Comparison of ENCODE assay signal across 12 cellular contexts in the genomic region with DNA sequence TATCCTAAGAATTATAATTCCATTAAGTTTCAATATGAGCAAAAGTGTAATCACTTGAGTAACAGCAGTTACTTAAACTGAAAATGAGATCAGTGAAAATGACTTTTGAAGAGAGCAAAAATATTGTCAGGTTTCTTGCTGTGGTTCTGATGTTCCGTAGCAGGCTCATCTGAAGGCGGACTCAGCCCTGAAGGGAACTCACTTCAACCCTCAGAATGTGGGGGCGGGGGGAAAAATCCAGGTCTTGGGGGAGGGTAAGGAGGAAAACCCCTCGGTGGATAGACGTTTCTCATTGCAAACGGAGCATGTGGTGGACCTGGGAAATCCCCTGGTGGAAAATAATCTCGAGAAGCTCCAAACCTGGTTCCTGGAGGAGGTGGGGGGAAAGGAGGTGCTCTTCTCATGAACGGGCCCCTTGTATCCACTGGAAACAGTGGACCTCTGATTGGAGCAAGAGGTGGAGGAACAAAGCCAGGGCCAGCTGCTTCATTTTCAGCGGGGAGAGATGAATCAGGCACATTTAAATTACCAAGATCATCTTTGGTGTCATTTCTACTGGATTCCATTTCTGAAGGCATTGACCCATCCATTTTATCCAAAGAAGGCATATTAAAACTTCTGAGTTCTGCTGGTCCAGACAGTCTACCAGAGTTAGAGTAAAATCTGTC. TPM values are rescaled to one million over a fixed set of nuclear protein-coding genes. Genes with fewer than 3 reads are reported as not detected.
DNase-seq lines count a peak whose midpoint lies in the region; ATAC-seq lines count a peak whose summit lies in the region.
"Not testable (repeated sequence)": the region's sequence is repeated elsewhere in the genome, so short reads cannot be mapped to it uniquely, and the experiment has no call there.
"Had no signal": no experiment of that assay in that cellular context is flagged by ENCODE, and none has a peak within 500 bp of the region (broad histone marks: within the 10 kb centered on the region; RNA-seq: fewer than 3 reads in every experiment).

No MANE protein-coding gene starts in this region.

- DNase-seq in activated CD4-positive, alpha-beta T cell treated with anti-CD3 and anti-CD28 coated beads for 24 hours (ENCODE audit: low read depth in 2 of 2): peak; percentile 7 to 25
- DNase-seq in activated CD8-positive, alpha-beta memory T cell treated with anti-CD3 and anti-CD28 coated beads, Interleukin-2, amount 50 U/mL, for 24 hours (ENCODE audit: extremely low read depth): peak; percentile 2
- DNase-seq in stimulated activated CD4-positive, alpha-beta T cell treated with anti-CD3 and anti-CD28 coated beads, Interleukin-15, amount 100 ng/mL, for 24 hours: peak; percentile 75
- peak; percentile 10 to 19 for DNase-seq in stimulated activated CD4-positive, alpha-beta T cell treated with anti-CD3 and anti-CD28 coated beads, Interleukin-4, amount 100 ng/mL, for 4 hours
- not testable (repeated sequence) for DNase-seq in stimulated activated effector memory CD8-positive, alpha-beta T cell treated with anti-CD3 and anti-CD28 coated beads, Interleukin-12 subunit alpha, Interleukin-12 subunit beta, amount 100 ng/mL, for 72 hours (ENCODE audit: low spot score in 2 of 2)

- peak overlapping the region; percentile 62 for H3K4me3 Mint-ChIP-seq in activated T-helper 17 cell treated with anti-CD3 and anti-CD28 coated beads, Interleukin-2, amount 50 U/mL, for 72 hours
- H3K4me3 Mint-ChIP-seq in stimulated activated effector memory CD8-positive, alpha-beta T cell treated with anti-CD3 and anti-CD28 coated beads, Interleukin-12 subunit alpha, Interleukin-12 subunit beta, amount 100 ng/mL, for 72 hours: not testable (repeated sequence)

- peaks cover 24% of the 10 kb centered on the region for H3K4me1 Mint-ChIP-seq in activated T-helper 17 cell treated with anti-CD3 and anti-CD28 coated beads, Interleukin-2, amount 50 U/mL, for 72 hours
- not testable (repeated sequence) for H3K4me1 Mint-ChIP-seq in stimulated activated effector memory CD8-positive, alpha-beta T cell treated with anti-CD3 and anti-CD28 coated beads, Interleukin-12 subunit alpha, Interleukin-12 subunit beta, amount 100 ng/mL, for 72 hours

- H3K27me3 Mint-ChIP-seq in activated T-helper 17 cell treated with anti-CD3 and anti-CD28 coated beads, Interleukin-2, amount 50 U/mL, for 72 hours: peaks cover 21% of the 10 kb centered on the region

- H3K36me3 Mint-ChIP-seq in activated T-helper 17 cell treated with anti-CD3 and anti-CD28 coated beads, Interleukin-2, amount 50 U/mL, for 72 hours (ENCODE audit: low read depth); stimulated activated effector memory CD8-positive, alpha-beta T cell treated with anti-CD3 and anti-CD28 coated beads, Interleukin-12 subunit alpha, Interleukin-12 subunit beta, amount 100 ng/mL, for 72 hours: not testable (repeated sequence)

- H3K27ac ChIP-seq in cingulate gyrus (ENCODE audit: low read depth, low read length): peak overlapping the region; percentile 29

- H3K9me3 Mint-ChIP-seq in activated T-helper 17 cell treated with anti-CD3 and anti-CD28 coated beads, Interleukin-2, amount 50 U/mL, for 72 hours; stimulated activated effector memory CD8-positive, alpha-beta T cell treated with anti-CD3 and anti-CD28 coated beads, Interleukin-12 subunit alpha, Interleukin-12 subunit beta, amount 100 ng/mL, for 72 hours: not testable (repeated sequence)

- H3K27ac Mint-ChIP-seq in activated T-helper 17 cell treated with anti-CD3 and anti-CD28 coated beads, Interleukin-2, amount 50 U/mL, for 72 hours: peak overlapping the region; percentile 84
- H3K27ac Mint-ChIP-seq in stimulated activated effector memory CD8-positive, alpha-beta T cell treated with anti-CD3 and anti-CD28 coated beads, Interleukin-12 subunit alpha, Interleukin-12 subunit beta, amount 100 ng/mL, for 72 hours: not testable (repeated sequence)

- peak; percentile 89 for ATAC-seq in activated T-helper 17 cell treated with anti-CD3 and anti-CD28 coated beads, Interleukin-2, amount 50 U/mL, for 72 hours (replicated peaks)
- ATAC-seq in stimulated activated effector memory CD8-positive, alpha-beta T cell treated with anti-CD3 and anti-CD28 coated beads, Interleukin-12 subunit alpha, Interleukin-12 subunit beta, amount 100 ng/mL, for 72 hours: peak; percentile 39

RNA-seq across cellular contexts. Expression of gene DACT2, which starts 32.7 kb away (rescaled TPM):
- total RNA-seq in activated T-helper 17 cell treated with anti-CD3 and anti-CD28 coated beads, Interleukin-2, amount 50 U/mL, for 72 hours: under 1 TPM in 1 of 2 donors, not detected in 1; 0.13 TPM
- total RNA-seq: CD4-positive, alpha-beta memory T cell; Daoy; HFFc6; LHCN-M2; PC-3 had no signal
